8 cellular contexts compared by ENCODE assay signal in genomic region chr3:179071161-179071568, GRCh38. TPM values are rescaled to one million over a fixed set of nuclear protein-coding genes. Genes with fewer than 3 reads are reported as not detected.
DNase-seq lines count a peak whose midpoint lies in the region; ATAC-seq and TF ChIP-seq lines count a peak whose summit lies in the region.

No MANE protein-coding gene starts in this region.

- no peaks in the 10 kb centered on the region; the same call in 1 of the 2 replicates for H3K9me2 ChIP-seq in PC-9 (ENCODE audit: insufficient read depth)

- CTCF ChIA-PET in PC-9 (lab: Charles Lee): no interaction called here
- CTCF ChIA-PET in activated naive CD4-positive, alpha-beta T cell treated with anti-CD3 and anti-CD28 coated beads for 36 hours (lab: Charles Lee): interaction anchor here (0.6 to 6.3 kb wide), 9 partner anchors 11 to 326 kb away, joined by 3 to 44 read pairs (median 3); partner anchors contain the start of gene PIK3CA

- peak overlapping the region; percentile 89 for H3K27ac Mint-ChIP-seq in activated naive CD4-positive, alpha-beta T cell treated with anti-CD3 and anti-CD28 coated beads for 36 hours

- H4K20me1 ChIP-seq in PC-9 (ENCODE audit: insufficient read depth): no peaks in the 10 kb centered on the region

- ATAC-seq in GM18867 (IDR thresholded peaks at IDR 0.05; ENCODE audit: unreplicated experiment) (peak; percentile 48), HG03095 (IDR thresholded peaks at IDR 0.05; ENCODE audit: unreplicated experiment) (peak; percentile 32), gastrocnemius medialis (no peak)

- H2AFZ ChIP-seq in PC-9: peak overlapping the region; percentile 99

- H3K9me3 Mint-ChIP-seq in activated naive CD4-positive, alpha-beta T cell treated with anti-CD3 and anti-CD28 coated beads for 36 hours: no peaks in the 10 kb centered on the region

- TF ChIP-seq CTCF in 22Rv1 (IDR thresholded peaks at IDR 0.05) (no peak), PC-9 (conservative IDR thresholded peaks at IDR 0.05) (no peak), left ventricle myocardium inferior (IDR thresholded peaks at IDR 0.05; ENCODE audit: borderline replicate concordance) (no peak), gastrocnemius medialis (IDR thresholded peaks at IDR 0.05 in 4 of 5, conservative IDR thresholded peaks at IDR 0.05 in 1 of 5) (no peak)

- POLR2A ChIA-PET in PC-9 (lab: Charles Lee; ENCODE audit: unreplicated experiment): interaction anchor here (0.5 to 0.6 kb wide), 2 partner anchors 477 to 492 kb away, joined by 3 to 6 read pairs; partner anchors contain the start of gene ACTL6A

- H3K4me1 ChIP-seq in PC-9 (replicated peaks; ENCODE audit: insufficient read depth) (peaks cover 19% of the 10 kb centered on the region), left ventricle myocardium inferior (peaks cover 57% of the 10 kb centered on the region), gastrocnemius medialis (peaks cover 5 to 6% of the 10 kb centered on the region in 2 donors)

- peak overlapping the region; percentile 99 for H3K4me3 Mint-ChIP-seq in activated naive CD4-positive, alpha-beta T cell treated with anti-CD3 and anti-CD28 coated beads for 36 hours

- H3K27me3 ChIP-seq in PC-9 (ENCODE audit: insufficient read depth, low read depth) (no peaks in the 10 kb centered on the region), left ventricle myocardium inferior (ENCODE audit: low read depth) (no peaks in the 10 kb centered on the region), gastrocnemius medialis (no peaks in the 10 kb centered on the region)

- no peaks in the 10 kb centered on the region for H3K36me3 ChIP-seq in PC-9 (ENCODE audit: low read depth)
- H3K36me3 ChIP-seq in left ventricle myocardium inferior: peaks cover 13% of the 10 kb centered on the region
- peaks cover 0 to 5% of the 10 kb centered on the region in 2 donors for H3K36me3 ChIP-seq in gastrocnemius medialis

- intact Hi-C loops in PC-9 (cut with micrococcal nuclease; ENCODE audit: unreplicated experiment) (loop anchor here (2.0 kb wide), 1 partner anchor 488 kb away; no protein-coding TSS in a partner anchor), left ventricle myocardium inferior (cut with micrococcal nuclease) (no loop called here), gastrocnemius medialis (cut with DNase I; ENCODE audit: low total_unique reads) (loop anchor here (2.0 to 5.0 kb wide), 3 partner anchors 54 to 486 kb away; partner anchors contain the start of gene PIK3CA)
- intact Hi-C loops in activated naive CD4-positive, alpha-beta T cell treated with anti-CD3 and anti-CD28 coated beads for 36 hours (cut with micrococcal nuclease): loop anchor here (1.0 to 5.0 kb wide), 9 partner anchors 10 to 581 kb away; partner anchors contain the start of genes ACTL6A, MFN1 and USP13

- H3K27ac ChIP-seq in 22Rv1 (peak overlapping the region; percentile 67), PC-9 (no peak overlapping the region), left ventricle myocardium inferior (replicated peaks) (peak overlapping the region; percentile 93), gastrocnemius medialis (peak overlapping the region; percentile 76 to 92 (median 84))

- H3K79me2 ChIP-seq in PC-9 (ENCODE audit: low read depth): 0 out of 2 replicates have a peak, but pooled peaks cover 4% of the 10 kb centered on the region

- peaks cover 44% of the 10 kb centered on the region for H3K4me1 Mint-ChIP-seq in activated naive CD4-positive, alpha-beta T cell treated with anti-CD3 and anti-CD28 coated beads for 36 hours (ENCODE audit: low read depth)

- no peak for TF ChIP-seq POLR2A in gastrocnemius medialis (IDR thresholded peaks at IDR 0.05)

- peak overlapping the region; percentile 98 for H3K4me2 ChIP-seq in PC-9

- BruUV-seq in PC-9 (replicated peaks; lab: Mats Ljungman, UMichigan): no TSS peak

- in situ Hi-C loops in gastrocnemius medialis (cut with MboI; ENCODE audit: low sequenced_read_pairs in 4 of 4): no loop called here

- DNase-seq in PC-9: peak in 1 of 2 experiments; percentile 51
- peak; percentile 82 for DNase-seq in activated naive CD4-positive, alpha-beta T cell treated with anti-CD3 and anti-CD28 coated beads for 36 hours
- no peak for DNase-seq in left ventricle myocardium inferior
- peak; percentile 13 to 16 for DNase-seq in gastrocnemius medialis
- DNase-seq in iPS-NIHi11 (ENCODE audit: low spot score): no peak

- no peaks in the 10 kb centered on the region for H3K9me3 ChIP-seq in PC-9 (ENCODE audit: insufficient read depth, low read depth)
- no peaks in the 10 kb centered on the region for H3K9me3 ChIP-seq in left ventricle myocardium inferior (replicated peaks)
- no peaks in the 10 kb centered on the region for H3K9me3 ChIP-seq in gastrocnemius medialis

- H3K27me3 Mint-ChIP-seq in activated naive CD4-positive, alpha-beta T cell treated with anti-CD3 and anti-CD28 coated beads for 36 hours (ENCODE audit: low read depth): no peaks in the 10 kb centered on the region

- peak overlapping the region; percentile 96 for H3K4me3 ChIP-seq in PC-9
- peak overlapping the region; percentile 80 for H3K4me3 ChIP-seq in left ventricle myocardium inferior
- peak overlapping the region; percentile 63 to 82 (median 70) for H3K4me3 ChIP-seq in gastrocnemius medialis

- no peaks in the 10 kb centered on the region for H3F3A ChIP-seq in PC-9 (ENCODE audit: insufficient read depth, low read depth)

- H3K36me3 Mint-ChIP-seq in activated naive CD4-positive, alpha-beta T cell treated with anti-CD3 and anti-CD28 coated beads for 36 hours (ENCODE audit: low read depth): peaks cover 19% of the 10 kb centered on the region

RNA-seq across cellular contexts. Expression of gene ZMAT3, which starts 0.4 kb away (rescaled TPM):
- 5.9 and 7.2 TPM in 2 replicates for total RNA-seq in PC-9 (2021)
- total RNA-seq in activated naive CD4-positive, alpha-beta T cell treated with anti-CD3 and anti-CD28 coated beads for 36 hours: 10 to 100 TPM; 26.9 to 28.3 TPM
- 12.8 TPM for total RNA-seq in left ventricle myocardium inferior
- 1 to 10 TPM; 3.8 to 9.7 (median 7.3) TPM for total RNA-seq in gastrocnemius medialis

Comparison
In these comparisons a context has a peak if more than half of its experiments do, and no peak if none do; other contexts are left out.
1. ATAC-seq: peak in GM18867 (single experiment) and HG03095 (single experiment); none in gastrocnemius medialis (0 of 2).
2. DNase-seq: peak in activated naive CD4-positive, alpha-beta T cell treated with anti-CD3 and anti-CD28 coated beads for 36 hours (single experiment) and gastrocnemius medialis (2 of 2); none in left ventricle myocardium inferior (single experiment) and iPS-NIHi11 (single experiment).
3. Peak in every context shown above with its lines, with median percentiles within 50 percentile points of each other: H3K4me3 ChIP-seq.